8 cellular contexts compared by ENCODE assay signal in genomic region chr11:83072689-83073242, GRCh38. TPM values are rescaled to one million over a fixed set of nuclear protein-coding genes. Genes with fewer than 3 reads are reported as not detected.
DNase-seq lines count a peak whose midpoint lies in the region; ATAC-seq and TF ChIP-seq lines count a peak whose summit lies in the region.

No MANE protein-coding gene starts in this region.

- peaks cover 6% of the 10 kb centered on the region for H3K4me1 Mint-ChIP-seq in CD4-positive, alpha-beta T cell (ENCODE audit: low read depth)
- peaks cover 28% of the 10 kb centered on the region for H3K4me1 Mint-ChIP-seq in neural progenitor cell

- intact Hi-C loops in CD4-positive, alpha-beta T cell (cut with DNase I, micrococcal nuclease) = loop anchor here (1.0 to 5.0 kb wide), 5 partner anchors 45 to 214 kb away; partner anchors contain the start of genes CCDC90B (in 2 of the 2) and PCF11 (in 1 of the 2)

- peaks cover 10% of the 10 kb centered on the region for H3K36me3 ChIP-seq in ectodermal cell (ENCODE audit: control insufficient read depth, insufficient read depth, low read length)
- peaks cover 7% of the 10 kb centered on the region for H3K36me3 ChIP-seq in neural progenitor cell

- H3K27me3 ChIP-seq in CD4-positive, alpha-beta T cell (ENCODE audit: control insufficient read depth, insufficient read depth, low read length) = no peaks in the 10 kb centered on the region
- H3K27me3 ChIP-seq in ectodermal cell (ENCODE audit: control insufficient read depth, insufficient read depth, low read length, poor library complexity, severe bottlenecking) = peaks cover 11% of the 10 kb centered on the region
- peaks cover 17% of the 10 kb centered on the region for H3K27me3 ChIP-seq in neural progenitor cell

- H3K79me2 ChIP-seq in neural progenitor cell (ENCODE audit: low read depth) = peaks cover 42% of the 10 kb centered on the region

- no peaks in the 10 kb centered on the region for H3K9me3 Mint-ChIP-seq in CD4-positive, alpha-beta T cell
- no peaks in the 10 kb centered on the region for H3K9me3 Mint-ChIP-seq in neural progenitor cell

- H3K9ac ChIP-seq in neural progenitor cell = peak overlapping the region; percentile 99

- CTCF ChIA-PET in CD4-positive, alpha-beta T cell (lab: Charles Lee) = no interaction called here

- no peak overlapping the region for H3K27ac Mint-ChIP-seq in CD4-positive, alpha-beta T cell
- no peak overlapping the region for H3K27ac Mint-ChIP-seq in neural progenitor cell

- H3K4me1 ChIP-seq in ectodermal cell (ENCODE audit: control insufficient read depth, insufficient read depth, low read length) = peaks cover 20% of the 10 kb centered on the region
- peaks cover 18% of the 10 kb centered on the region for H3K4me1 ChIP-seq in neural progenitor cell

- no peak overlapping the region for H3K4me3 Mint-ChIP-seq in CD4-positive, alpha-beta T cell
- no peak overlapping the region for H3K4me3 Mint-ChIP-seq in neural progenitor cell

- H3K27ac ChIP-seq in CD4-positive, alpha-beta T cell (ENCODE audit: low read depth, low read length) = peak overlapping the region; percentile 91
- no peak overlapping the region for H3K27ac ChIP-seq in ectodermal cell (ENCODE audit: insufficient read depth, low read depth, low read length, poor library complexity, severe bottlenecking)
- peak overlapping the region; percentile 82 for H3K27ac ChIP-seq in neural progenitor cell

- H3K4me3 ChIP-seq in Jurkat, Clone E6-1 (ENCODE audit: low read length) = peak overlapping the region; percentile 92
- H3K4me3 ChIP-seq in ectodermal cell (ENCODE audit: insufficient read depth, low read depth, low read length) (peak overlapping the region; percentile 86), neural progenitor cell (peak overlapping the region; percentile 93)

- no peak for DNase-seq in CD4-positive, alpha-beta T cell
- no peak for DNase-seq in Jurkat, Clone E6-1 (ENCODE audit: low read depth, low spot score)
- DNase-seq in neural progenitor cell (ENCODE audit: low spot score) = peak; percentile 11
- no peak for DNase-seq in ACHN
- no peak for DNase-seq in effector CD4-positive, alpha-beta T cell
- no peak for DNase-seq in NCI-H226

- H2AFZ ChIP-seq in neural progenitor cell (replicated peaks) = peak overlapping the region; percentile 81

- H4K20me1 ChIP-seq in neural progenitor cell (ENCODE audit: low read depth) = no peaks in the 10 kb centered on the region

- peaks cover 33% of the 10 kb centered on the region for H3K36me3 Mint-ChIP-seq in CD4-positive, alpha-beta T cell (ENCODE audit: low read depth)
- peaks cover 13% of the 10 kb centered on the region for H3K36me3 Mint-ChIP-seq in neural progenitor cell

- no peak for TF ChIP-seq CTCF in CD4-positive, alpha-beta T cell (IDR thresholded peaks at IDR 0.05)
- TF ChIP-seq CTCF in neural progenitor cell (IDR thresholded peaks at IDR 0.05) = no peak

- H3K9me3 ChIP-seq in CD4-positive, alpha-beta T cell (ENCODE audit: control insufficient read depth, low read length) = no peaks in the 10 kb centered on the region
- no peaks in the 10 kb centered on the region for H3K9me3 ChIP-seq in ectodermal cell (ENCODE audit: control insufficient read depth, low read length)
- no peaks in the 10 kb centered on the region for H3K9me3 ChIP-seq in neural progenitor cell (ENCODE audit: low read depth)

- H3F3A ChIP-seq in neural progenitor cell (ENCODE audit: low read depth) = peaks cover 8% of the 10 kb centered on the region

- no peak for ATAC-seq in CD4-positive, alpha-beta T cell (ENCODE audit: poor library complexity)
- no peak for ATAC-seq in HG02840 (IDR thresholded peaks at IDR 0.05; ENCODE audit: low FRiP score, unreplicated experiment)

- in situ Hi-C loops in ACHN (cut with HindIII; ENCODE audit: low pct_ligation_motif_present, low pct_unique_long_range_greater_than_20kb, low sequenced_read_pairs) = no loop called here

- peak overlapping the region; percentile 93 for H3K4me2 ChIP-seq in neural progenitor cell

- H3K27me3 Mint-ChIP-seq in CD4-positive, alpha-beta T cell = no peaks in the 10 kb centered on the region
- no peaks in the 10 kb centered on the region for H3K27me3 Mint-ChIP-seq in neural progenitor cell (ENCODE audit: insufficient read depth, low read depth)

- POLR2A ChIA-PET in CD4-positive, alpha-beta T cell (lab: Charles Lee) = interaction anchor here (0.6 to 8.4 kb wide), 18 partner anchors 8 to 206 kb away, joined by 3 to 186 read pairs (median 5); partner anchors contain the start of genes DDIAS, PCF11 and PRCP

- 23 to 29% methylated on average over 18 of the region's 18 CpGs for WGBS in ectodermal cell, 2 experiments

RNA-seq across cellular contexts. Expression of gene RAB30, which starts 1.1 kb away (rescaled TPM):
- total RNA-seq in CD4-positive, alpha-beta T cell = 10 to 100 TPM; 76.2 to 79.2 TPM
- 4.1 TPM for polyA plus RNA-seq in Jurkat, Clone E6-1 (2012; ENCODE audit: insufficient read depth, insufficient read length)
- 7.1 TPM for polyA plus RNA-seq in ectodermal cell (2013, experiment 1 of 4)
- 6.6 TPM for polyA plus RNA-seq in ectodermal cell (2013, experiment 2 of 4)
- polyA plus RNA-seq in ectodermal cell (2013, experiment 3 of 4) = 6.7 TPM
- 7.3 TPM for polyA plus RNA-seq in ectodermal cell (2013, experiment 4 of 4)
- 3.6 and 12.3 TPM in 2 replicates for total RNA-seq in neural progenitor cell (ENCODE audit: low replicate concordance)
